ENCODE assay signal across 35 cellular contexts in the genomic region with DNA sequence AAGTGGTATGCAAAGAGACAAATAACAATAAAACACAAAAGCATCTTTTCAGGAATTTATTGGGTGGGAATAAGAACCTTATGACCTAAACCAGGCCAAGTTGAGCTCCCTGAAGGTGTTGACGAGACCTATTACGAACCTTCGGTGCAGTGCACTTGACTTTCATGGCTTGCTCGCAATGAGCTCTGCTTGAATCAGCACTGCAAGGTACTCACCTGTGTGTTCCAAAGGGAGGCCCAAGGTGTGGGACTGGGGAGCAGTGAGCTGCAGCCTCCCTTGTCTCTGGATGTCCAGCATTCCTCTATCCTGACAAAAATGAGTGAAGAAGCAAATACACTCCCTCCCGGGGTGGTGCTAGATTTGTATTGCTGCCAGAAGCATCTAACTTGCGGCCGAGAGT. TPM values are rescaled to one million over a fixed set of nuclear protein-coding genes. Genes with fewer than 3 reads are reported as not detected.
"Had no signal": no experiment of that assay in that cellular context is flagged by ENCODE, and none has a peak within 500 bp of the region (broad histone marks: within the 10 kb centered on the region; RNA-seq: fewer than 3 reads in every experiment).

A gene (minus strand): TSS at position 303 of the 400 bp plus-strand sequence. CDS start 665 bp downstream, outside the sequence.

- H3K27me3 Mint-ChIP-seq: activated naive CD8-positive, alpha-beta T cell treated with anti-CD3 and anti-CD28 coated beads, Interleukin-2, amount 10 ng/mL, durations not matched to agents 7 days and 5 days; stimulated activated naive CD8-positive, alpha-beta T cell treated with anti-CD3 and anti-CD28 coated beads, Interleukin-15, amount 100 ng/mL, for 72 hours had no signal

- H3K27ac ChIP-seq: ascending aorta, cardiac muscle cell, coronary artery, dorsolateral prefrontal cortex, gastrocnemius medialis, hepatocyte, left lung, lower lobe of right lung, neutrophil, pancreas, prostate gland, skin epidermis, upper lobe of right lung had no signal

- H3K9me3 Mint-ChIP-seq: activated naive CD4-positive, alpha-beta T cell treated with anti-CD3 and anti-CD28 coated beads for 36 hours; activated naive CD8-positive, alpha-beta T cell treated with anti-CD3 and anti-CD28 coated beads, Interleukin-2, amount 10 ng/mL, durations not matched to agents 7 days and 5 days; brain; naive B cell; nephron progenitor cell; stimulated activated naive CD8-positive, alpha-beta T cell treated with anti-CD3 and anti-CD28 coated beads, Interleukin-15, amount 100 ng/mL, for 72 hours had no signal

- H3K36me3 ChIP-seq: ascending aorta, cardiac muscle cell, gastrocnemius medialis, left lung, lower lobe of right lung, neutrophil, pancreas, prostate gland, upper lobe of right lung had no signal

- H3K4me3 Mint-ChIP-seq: activated naive CD4-positive, alpha-beta T cell treated with anti-CD3 and anti-CD28 coated beads for 36 hours; activated naive CD8-positive, alpha-beta T cell treated with anti-CD3 and anti-CD28 coated beads, Interleukin-2, amount 10 ng/mL, durations not matched to agents 7 days and 5 days; brain; naive B cell; nephron progenitor cell; stimulated activated effector memory CD8-positive, alpha-beta T cell treated with anti-CD3 and anti-CD28 coated beads, Interleukin-12 subunit alpha, Interleukin-12 subunit beta, amount 100 ng/mL, for 72 hours; stimulated activated naive CD8-positive, alpha-beta T cell treated with anti-CD3 and anti-CD28 coated beads, Interleukin-15, amount 100 ng/mL, for 72 hours had no signal

- H3K9me3 ChIP-seq: ascending aorta, gastrocnemius medialis, left lung, lower lobe of right lung, neutrophil, pancreas, prostate gland, upper lobe of right lung had no signal

- DNase-seq: activated CD4-positive, alpha-beta T cell treated with anti-CD3 and anti-CD28 coated beads for 4 hours; activated CD4-positive, alpha-beta T cell treated with anti-CD3 and anti-CD28 coated beads, Interleukin-2, amount 50 U/mL, for 4 hours; activated effector memory CD4-positive, alpha-beta T cell treated with Interleukin-2 at 50 U/mL for 16 hours; activated naive CD4-positive, alpha-beta T cell treated with anti-CD3 and anti-CD28 coated beads for 36 hours; activated naive CD8-positive, alpha-beta T cell treated with anti-CD3 and anti-CD28 coated beads, Interleukin-2, amount 10 ng/mL, durations not matched to agents 7 days and 5 days; dorsolateral prefrontal cortex; effector memory CD4-positive, alpha-beta T cell; erythroblast; gastrocnemius medialis; kidney glomerular epithelial cell; left lung; lower lobe of right lung; naive B cell; nephron progenitor cell; pancreas; retina; stimulated activated CD4-positive, alpha-beta T cell treated with anti-CD3 and anti-CD28 coated beads, Interleukin-12 subunit alpha, Interleukin-12 subunit beta, amount 100 ng/mL, for 4 hours; stimulated activated CD4-positive, alpha-beta T cell treated with anti-CD3 and anti-CD28 coated beads, Interleukin-4, amount 100 ng/mL, for 24 hours; stimulated activated naive CD8-positive, alpha-beta T cell treated with anti-CD3 and anti-CD28 coated beads, Interleukin-15, amount 100 ng/mL, for 72 hours; substantia nigra; upper lobe of right lung had no signal

- H3K4me3 ChIP-seq: ascending aorta, cardiac muscle cell, coronary artery, dorsolateral prefrontal cortex, gastrocnemius medialis, hepatocyte, left lung, lower lobe of right lung, pancreas, prostate gland, skin epidermis, upper lobe of right lung had no signal

- H3K27me3 ChIP-seq: ascending aorta, cardiac muscle cell, dorsolateral prefrontal cortex, gastrocnemius medialis, hepatocyte, left lung, neutrophil, upper lobe of right lung had no signal

- H3K4me1 ChIP-seq: gastrocnemius medialis, left lung, lower lobe of right lung, pancreas, prostate gland, upper lobe of right lung had no signal

- H2AFZ ChIP-seq: hepatocyte had no signal

- ATAC-seq: gastrocnemius medialis; left lung; lower lobe of right lung; pancreas; sciatic nerve; stimulated activated effector memory CD8-positive, alpha-beta T cell treated with anti-CD3 and anti-CD28 coated beads, Interleukin-12 subunit alpha, Interleukin-12 subunit beta, amount 100 ng/mL, for 72 hours; stimulated activated naive CD8-positive, alpha-beta T cell treated with anti-CD3 and anti-CD28 coated beads, Interleukin-15, amount 100 ng/mL, for 72 hours; upper lobe of right lung had no signal

- H3K4me1 Mint-ChIP-seq: activated naive CD8-positive, alpha-beta T cell treated with anti-CD3 and anti-CD28 coated beads, Interleukin-2, amount 10 ng/mL, durations not matched to agents 7 days and 5 days; brain; naive B cell; stimulated activated effector memory CD8-positive, alpha-beta T cell treated with anti-CD3 and anti-CD28 coated beads, Interleukin-12 subunit alpha, Interleukin-12 subunit beta, amount 100 ng/mL, for 72 hours; stimulated activated naive CD8-positive, alpha-beta T cell treated with anti-CD3 and anti-CD28 coated beads, Interleukin-15, amount 100 ng/mL, for 72 hours had no signal

- H3K4me2 ChIP-seq: hepatocyte had no signal

- H3K27ac Mint-ChIP-seq: activated naive CD4-positive, alpha-beta T cell treated with anti-CD3 and anti-CD28 coated beads for 36 hours; activated naive CD8-positive, alpha-beta T cell treated with anti-CD3 and anti-CD28 coated beads, Interleukin-2, amount 10 ng/mL, durations not matched to agents 7 days and 5 days; brain; nephron progenitor cell; stimulated activated effector memory CD8-positive, alpha-beta T cell treated with anti-CD3 and anti-CD28 coated beads, Interleukin-12 subunit alpha, Interleukin-12 subunit beta, amount 100 ng/mL, for 72 hours; stimulated activated naive CD8-positive, alpha-beta T cell treated with anti-CD3 and anti-CD28 coated beads, Interleukin-15, amount 100 ng/mL, for 72 hours had no signal

- H3K36me3 Mint-ChIP-seq: activated naive CD8-positive, alpha-beta T cell treated with anti-CD3 and anti-CD28 coated beads, Interleukin-2, amount 10 ng/mL, durations not matched to agents 7 days and 5 days; brain; naive B cell; stimulated activated effector memory CD8-positive, alpha-beta T cell treated with anti-CD3 and anti-CD28 coated beads, Interleukin-12 subunit alpha, Interleukin-12 subunit beta, amount 100 ng/mL, for 72 hours had no signal

- H3K79me2 ChIP-seq: hepatocyte had no signal

RNA-seq across cellular contexts. Expression of the gene that starts here (rescaled TPM):
- total RNA-seq: activated naive CD4-positive, alpha-beta T cell treated with anti-CD3 and anti-CD28 coated beads for 36 hours; activated naive CD8-positive, alpha-beta T cell treated with anti-CD3 and anti-CD28 coated beads, Interleukin-2, amount 10 ng/mL, durations not matched to agents 7 days and 5 days; ascending aorta; cardiac muscle cell; cerebellum; dorsolateral prefrontal cortex; gastrocnemius medialis; hepatocyte; left lung; lower lobe of right lung; mesenteric fat pad; pancreas; prostate gland; sciatic nerve; T-helper 1 cell treated with Interleukin-12 subunit alpha and Interleukin-12 subunit beta and Interleukin-4 antibody, amounts not matched to agents 30 ng/mL and 1 ng/mL, for 36 hours; upper lobe of right lung had no signal
- polyA plus RNA-seq: cardiac muscle cell, hepatocyte, pancreas, thymus had no signal
